Comparison of ENCODE assay signal across 1 cellular context in genomic region chr12:49041881-49042484, GRCh38.
TF ChIP-seq lines count a peak whose summit lies in the region.

No MANE protein-coding gene starts in this region.

TF ChIP-seq in HepG2, 621 proteins besides CTCF, POLR2A, EP300 and RAD21:
- TF ChIP-seq NFE2 (CRISPR knock-in tag; IDR thresholded peaks at IDR 0.05) (no peak), AGO2 (optimal IDR thresholded peaks at IDR 0.05; ENCODE audit: low read depth, low read length) (peak; percentile 24)
